4 cellular contexts compared by ENCODE assay signal in the genomic region with DNA sequence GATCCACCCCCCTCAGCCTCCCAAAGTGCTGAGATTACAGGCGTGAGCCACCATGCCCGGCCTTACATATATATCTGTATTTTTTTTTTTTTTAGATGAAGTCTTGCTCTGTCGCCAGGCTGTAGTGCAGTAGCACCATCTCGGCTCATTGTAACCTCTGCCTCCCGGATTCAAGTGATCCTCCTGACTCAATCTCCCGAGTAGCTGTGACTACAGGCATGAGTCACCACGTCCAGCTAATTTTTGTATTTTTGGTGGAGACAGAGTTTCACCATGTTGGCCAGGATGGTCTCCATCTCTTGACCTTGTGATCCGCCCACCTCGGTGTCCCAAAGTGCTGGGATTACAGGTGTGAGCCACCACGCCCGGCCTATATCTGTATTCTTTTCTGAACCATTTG. TPM values are rescaled to one million over a fixed set of nuclear protein-coding genes. Genes with fewer than 3 reads are reported as not detected.
"Had no signal": no experiment of that assay in that cellular context is flagged by ENCODE, and none has a peak within 500 bp of the region (broad histone marks: within the 10 kb centered on the region; RNA-seq: fewer than 3 reads in every experiment).

No MANE protein-coding gene starts in this region.

RNA-seq across cellular contexts. Expression of gene HPD, which starts 26.5 kb away (rescaled TPM):
- total RNA-seq: chondrocyte; naive thymus-derived CD4-positive, alpha-beta T cell; progenitor cell of endocrine pancreas had no signal
- polyA plus RNA-seq: naive thymus-derived CD4-positive, alpha-beta T cell; neural cell had no signal

RNA-seq across cellular contexts. Expression of gene CFAP251, which starts 33.3 kb away (rescaled TPM):
- polyA plus RNA-seq: naive thymus-derived CD4-positive, alpha-beta T cell had no signal
